ENCODE assay signal across 8 cellular contexts in the genomic region with DNA sequence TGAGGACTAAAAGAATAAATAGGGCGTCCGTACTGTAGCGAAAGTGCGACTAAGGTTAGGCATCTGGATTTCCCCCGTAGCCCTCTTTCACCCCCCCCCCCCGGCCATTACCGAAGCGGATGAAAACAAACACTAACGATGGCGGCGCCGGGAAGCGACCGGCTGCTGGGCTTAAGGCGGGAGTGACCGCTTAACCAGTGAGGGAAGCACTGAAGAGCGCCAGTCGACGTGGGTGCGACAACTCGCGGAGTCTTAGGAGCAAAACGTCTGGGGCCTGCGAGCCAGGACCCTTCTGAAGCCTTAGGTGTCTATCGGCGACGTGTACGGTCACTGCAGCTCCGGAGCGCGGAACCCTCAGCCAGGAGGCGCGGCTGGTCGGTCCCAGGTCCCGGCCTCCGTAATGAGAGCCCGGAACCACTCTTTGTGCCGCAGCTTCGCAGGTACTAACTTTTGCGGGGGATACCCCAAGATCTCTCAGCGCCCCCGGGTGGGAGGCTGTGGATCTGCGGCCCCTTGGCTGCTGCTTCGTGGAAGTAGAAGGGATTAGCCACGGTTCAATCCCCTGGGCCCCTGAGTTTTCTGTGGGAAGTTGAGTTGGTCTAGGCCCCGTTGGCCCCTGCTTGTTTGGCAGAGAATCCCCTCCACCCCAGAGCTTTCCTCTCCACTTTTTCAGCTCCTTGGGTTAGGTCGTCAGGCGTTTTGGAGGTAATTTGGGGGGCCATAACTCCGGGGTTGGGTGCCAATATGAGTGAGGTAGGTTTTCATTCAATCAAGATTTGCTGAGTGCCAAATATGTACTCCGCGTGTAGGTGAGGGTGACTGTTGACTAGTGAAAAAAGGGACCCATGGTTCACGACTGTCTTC. TPM values are rescaled to one million over a fixed set of nuclear protein-coding genes. Genes with fewer than 3 reads are reported as not detected.
DNase-seq lines count a peak whose midpoint lies in the region; ATAC-seq and TF ChIP-seq lines count a peak whose summit lies in the region.

ATG13 (plus strand) TSS at position 103 of the 864 bp plus-strand sequence. CDS start 26,739 bp downstream, outside the sequence.

- no peaks in the 10 kb centered on the region for H3K27me3 ChIP-seq in NT2/D1 (ENCODE audit: insufficient read depth, insufficient read length)

- H3K36me3 ChIP-seq in NT2/D1 (ENCODE audit: insufficient read depth, insufficient read length, low read length) (peaks cover 26% of the 10 kb centered on the region), mucosa of descending colon (ENCODE audit: low read depth) (no peaks in the 10 kb centered on the region)

- H3K9ac ChIP-seq in NT2/D1 (ENCODE audit: insufficient read length, low read depth): peak within 1 kb of the TSS; percentile 99

- H3K4me1 ChIP-seq in NT2/D1 (ENCODE audit: insufficient read depth, insufficient read length) (no peaks in the 10 kb centered on the region), mucosa of descending colon (ENCODE audit: low read depth) (peaks cover 25% of the 10 kb centered on the region)

- peak; percentile 79 for TF ChIP-seq CTCF in mucosa of descending colon (IDR thresholded peaks at IDR 0.05)

- H3K4me3 ChIP-seq in NT2/D1 (ENCODE audit: insufficient read length, low read depth): peak within 1 kb of the TSS; percentile 99
- H3K4me3 ChIP-seq in mucosa of descending colon: peak within 1 kb of the TSS; percentile 94

- H3K9me3 ChIP-seq in NT2/D1 (ENCODE audit: insufficient read depth, low read length) (no peaks in the 10 kb centered on the region), mucosa of descending colon (no peaks in the 10 kb centered on the region)

- intact Hi-C loops in mucosa of descending colon (cut with DNase I, micrococcal nuclease): loop anchor here in 1 of 2 donors (5.0 kb wide), 1 partner anchor 75 kb away; no protein-coding TSS in a partner anchor

- peak; percentile 50 for ATAC-seq in GM19438 (IDR thresholded peaks at IDR 0.05; ENCODE audit: low read depth, unreplicated experiment)
- peak; percentile 46 for ATAC-seq in HG03571 (IDR thresholded peaks at IDR 0.05; ENCODE audit: unreplicated experiment)
- ATAC-seq in mucosa of descending colon: peak; percentile 87

- DNase-seq in CMK (ENCODE audit: low read depth) (peak; percentile 61), NT2/D1 (ENCODE audit: low read depth, low spot score) (peak; percentile 76), epidermal melanocyte (ENCODE audit: insufficient read length, low spot score) (peak; percentile 90), mucosa of descending colon (peak; percentile 85 to 91 (median 89))
- DNase-seq in activated CD8-positive, alpha-beta memory T cell treated with anti-CD3 and anti-CD28 coated beads, Interleukin-2, amount 50 U/mL, for 48 hours: peak; percentile 89
- DNase-seq in stimulated activated CD8-positive, alpha-beta memory T cell treated with anti-CD3 and anti-CD28 coated beads, Interleukin-4, amount 100 ng/mL, for 1 hour (ENCODE audit: low read depth in 2 of 2, low spot score in 1 of 2): peak; percentile 53 to 66

RNA-seq across cellular contexts. Expression of gene ATG13, which starts in this region (rescaled TPM):
- 10 to 100 TPM; 61.6 to 81.4 (median 62.3) TPM for total RNA-seq in mucosa of descending colon

Comparison
In these comparisons a context has a peak if more than half of its experiments do, and no peak if none do; other contexts are left out.
1. Peak in every context shown above with its lines: DNase-seq, ATAC-seq and H3K4me3 ChIP-seq.